In genomic region chr11:68031136-68031459, GRCh38 we compare ENCODE assay signal across 9 cellular contexts. TPM values are rescaled to one million over a fixed set of nuclear protein-coding genes. Genes with fewer than 3 reads are reported as not detected.
A peak's percentile ranks its signal among the peaks of the same experiment; 100 is the strongest.
DNase-seq lines count a peak whose midpoint lies in the region; ATAC-seq and TF ChIP-seq lines count a peak whose summit lies in the region.
"Had no signal": no experiment of that assay in that cellular context is flagged by ENCODE, and none has a peak within 500 bp of the region (broad histone marks: within the 10 kb centered on the region; RNA-seq: fewer than 3 reads in every experiment).

No MANE protein-coding gene starts in this region.

- peaks cover 48% of the 10 kb centered on the region for H3K4me1 Mint-ChIP-seq in HFFc6 (ENCODE audit: low read depth)
- peaks cover 16% of the 10 kb centered on the region for H3K4me1 Mint-ChIP-seq in activated CD8-positive, alpha-beta T cell treated with anti-CD3 and anti-CD28 coated beads for 36 hours (ENCODE audit: low read depth)

- peaks cover 4% of the 10 kb centered on the region; the same call in 1 of the 2 replicates for H3K27me3 Mint-ChIP-seq in HFFc6 (ENCODE audit: insufficient read depth)
- H3K27me3 Mint-ChIP-seq in activated CD8-positive, alpha-beta T cell treated with anti-CD3 and anti-CD28 coated beads for 36 hours, result no peaks in the 10 kb centered on the region

- in situ Hi-C loops in G401 (cut with HindIII; ENCODE audit: low sequenced_read_pairs), result no loop called here

- no peaks in the 10 kb centered on the region for H3K9me3 Mint-ChIP-seq in HFFc6
- H3K9me3 Mint-ChIP-seq in activated CD8-positive, alpha-beta T cell treated with anti-CD3 and anti-CD28 coated beads for 36 hours, result no peaks in the 10 kb centered on the region

- no peak for ATAC-seq in activated CD8-positive, alpha-beta T cell treated with anti-CD3 and anti-CD28 coated beads for 36 hours
- ATAC-seq in HG03354 (IDR thresholded peaks at IDR 0.05; ENCODE audit: poor library complexity, severe bottlenecking, unreplicated experiment), result no peak

- H3K4me3 Mint-ChIP-seq in HFFc6, result peak overlapping the region; percentile 91
- H3K4me3 Mint-ChIP-seq in activated CD8-positive, alpha-beta T cell treated with anti-CD3 and anti-CD28 coated beads for 36 hours, result peak overlapping the region; percentile 90

- DNase-seq in HFFc6, result no peak
- peak; percentile 28 for DNase-seq in activated CD8-positive, alpha-beta T cell treated with anti-CD3 and anti-CD28 coated beads for 36 hours
- no peak for DNase-seq in left ventricle myocardium inferior
- no peak for DNase-seq in G401 (ENCODE audit: low spot score)
- no peak for DNase-seq in GM19238 (ENCODE audit: insufficient read length, low spot score)
- DNase-seq in NCI-H1417 (lab: John Stamatoyannopoulos, UW), result no peak

- peaks cover 62% of the 10 kb centered on the region for H3K4me1 ChIP-seq in left ventricle myocardium inferior

- H3K36me3 ChIP-seq in left ventricle myocardium inferior, result peaks cover 30% of the 10 kb centered on the region

- no peaks in the 10 kb centered on the region for H3K9me3 ChIP-seq in left ventricle myocardium inferior (replicated peaks)

- intact Hi-C loops in activated CD8-positive, alpha-beta T cell treated with anti-CD3 and anti-CD28 coated beads for 36 hours (cut with micrococcal nuclease), result no loop called here
- intact Hi-C loops in left ventricle myocardium inferior (cut with micrococcal nuclease), result no loop called here

- POLR2A ChIA-PET in activated CD8-positive, alpha-beta T cell treated with anti-CD3 and anti-CD28 coated beads for 36 hours (lab: Charles Lee), result interaction anchor here (0.7 to 2.6 kb wide), 6 partner anchors 9 to 28 kb away, joined by 3 to 21 read pairs (median 3); partner anchors contain the start of gene TCIRG1

- H3K36me3 Mint-ChIP-seq in HFFc6 (ENCODE audit: low read depth), result peaks cover 18% of the 10 kb centered on the region
- peaks cover 2% of the 10 kb centered on the region for H3K36me3 Mint-ChIP-seq in activated CD8-positive, alpha-beta T cell treated with anti-CD3 and anti-CD28 coated beads for 36 hours (ENCODE audit: low read depth)

- TF ChIP-seq CTCF in HFFc6 (IDR thresholded peaks at IDR 0.05) (no peak), left ventricle myocardium inferior (IDR thresholded peaks at IDR 0.05; ENCODE audit: borderline replicate concordance) (no peak)
- no peak for TF ChIP-seq CTCF in activated CD8-positive, alpha-beta T cell treated with anti-CD3 and anti-CD28 coated beads for 36 hours (IDR thresholded peaks at IDR 0.05)

- CTCF ChIA-PET in activated CD8-positive, alpha-beta T cell treated with anti-CD3 and anti-CD28 coated beads for 36 hours (lab: Charles Lee), result interaction anchor here (0.9 kb wide), 1 partner anchor 241 kb away, joined by 3 read pairs; the partner anchor contains the start of gene C11orf24

- peak overlapping the region; percentile 91 for H3K27ac Mint-ChIP-seq in HFFc6
- peak overlapping the region; percentile 95 for H3K27ac Mint-ChIP-seq in activated CD8-positive, alpha-beta T cell treated with anti-CD3 and anti-CD28 coated beads for 36 hours

- H3K4me3 ChIP-seq in left ventricle myocardium inferior (peak overlapping the region; percentile 89), skin epidermis (peak overlapping the region; percentile 65 to 94 (median 74))

- H3K27ac ChIP-seq in left ventricle myocardium inferior (replicated peaks) (peak overlapping the region; percentile 94), skin epidermis (peak overlapping the region in 20 of 21 experiments; percentile 45 to 93 (median 86))

- H3K27me3 ChIP-seq in left ventricle myocardium inferior (ENCODE audit: low read depth), result no peaks in the 10 kb centered on the region

RNA-seq across cellular contexts. Expression of gene NDUFS8, which starts 0.6 kb away (rescaled TPM):
- total RNA-seq in HFFc6 (2021; fragmentation: NEBNext Ultra II Directional; extraction: Animal tissue kit (Norgen Biotek cat#: 25700)), result 100 to 1,000 TPM; 221 to 236 (median 223) TPM
- total RNA-seq in activated CD8-positive, alpha-beta T cell treated with anti-CD3 and anti-CD28 coated beads for 36 hours, result 100 to 1,000 TPM; 105 to 109 TPM
- total RNA-seq in left ventricle myocardium inferior, result 436 TPM
- total RNA-seq in G401 (2014; rRNA removed; shearing (Covaris generic)), result 177 and 212 TPM in 2 replicates

RNA-seq across cellular contexts. Expression of gene TCIRG1, which starts 7.7 kb away (rescaled TPM):
- total RNA-seq in HFFc6 (2021; fragmentation: NEBNext Ultra II Directional; extraction: Animal tissue kit (Norgen Biotek cat#: 25700)), result 100 to 1,000 TPM; 113 to 150 (median 131) TPM
- 100 to 1,000 TPM; 129 to 138 TPM for total RNA-seq in activated CD8-positive, alpha-beta T cell treated with anti-CD3 and anti-CD28 coated beads for 36 hours
- total RNA-seq in left ventricle myocardium inferior, result 23.4 TPM
- total RNA-seq in G401 (2014; rRNA removed; shearing (Covaris generic)), result 9.7 and 9.8 TPM in 2 replicates

RNA-seq across cellular contexts. Expression of gene ALDH3B1, which starts 21.0 kb away (rescaled TPM):
- total RNA-seq in HFFc6 (2021; fragmentation: NEBNext Ultra II Directional; extraction: Animal tissue kit (Norgen Biotek cat#: 25700)), result 10 to 100 TPM; 29.5 to 47.4 (median 43.4) TPM
- under 1 TPM; 0.09 to 0.11 TPM for total RNA-seq in activated CD8-positive, alpha-beta T cell treated with anti-CD3 and anti-CD28 coated beads for 36 hours
- total RNA-seq in left ventricle myocardium inferior, result 3.7 TPM
- total RNA-seq in G401 (2014; rRNA removed; shearing (Covaris generic)), result 1.2 and 2.1 TPM in 2 replicates
- total RNA-seq: activated CD8-positive, alpha-beta memory T cell treated with anti-CD3 and anti-CD28 coated beads for 36 hours had no signal

RNA-seq across cellular contexts. Expression of gene UNC93B1, which starts 27.2 kb away (rescaled TPM):
- 10 to 100 TPM; 17.2 to 23.0 (median 19.9) TPM for total RNA-seq in HFFc6 (2021; fragmentation: NEBNext Ultra II Directional; extraction: Animal tissue kit (Norgen Biotek cat#: 25700))
- total RNA-seq in activated CD8-positive, alpha-beta T cell treated with anti-CD3 and anti-CD28 coated beads for 36 hours, result 10 to 100 TPM; 12.4 to 13.0 TPM
- 6.1 TPM for total RNA-seq in left ventricle myocardium inferior
- total RNA-seq in G401 (2014; rRNA removed; shearing (Covaris generic)), result 17.8 and 34.7 TPM in 2 replicates
